In genomic region chr4:26288308-26288982, GRCh38 we compare ENCODE assay signal across 2 cellular contexts.
TF ChIP-seq lines count a peak whose summit lies in the region.

No MANE protein-coding gene starts in this region.

TF ChIP-seq in SK-N-SH, 30 proteins besides CTCF, POLR2A, EP300 and RAD21 (continued from another document):
- TF ChIP-seq SMC3 (IDR thresholded peaks at IDR 0.05; ENCODE audit: low read depth, low read length) (no peak), POLR2AphosphoS5 (IDR thresholded peaks at IDR 0.05; ENCODE audit: low read depth, low read length) (no peak), GABPA (IDR thresholded peaks at IDR 0.05; ENCODE audit: low read depth) (no peak), FOXM1 (IDR thresholded peaks at IDR 0.05; ENCODE audit: low read depth) (no peak), ELF1 (IDR thresholded peaks at IDR 0.05) (no peak), USF2 (IDR thresholded peaks at IDR 0.05; ENCODE audit: borderline replicate concordance, low read depth, low read length) (no peak), GATA2 (CRISPR knock-in tag; IDR thresholded peaks at IDR 0.05) (no peak), ZBTB33 (IDR thresholded peaks at IDR 0.05; ENCODE audit: borderline replicate concordance, low read depth) (no peak), FOXJ3 (CRISPR knock-in tag; IDR thresholded peaks at IDR 0.05) (no peak)
TF ChIP-seq in SK-N-SH: peak in this region for 0.

TF ChIP-seq in GM23338, 12 proteins besides CTCF, POLR2A, EP300 and RAD21 (continued from another document):
- TF ChIP-seq REST (IDR thresholded peaks at IDR 0.05; ENCODE audit: unreplicated experiment) (no peak), POLR2AphosphoS5 (IDR thresholded peaks at IDR 0.05; ENCODE audit: low read depth) (no peak), EZH2 (IDR thresholded peaks at IDR 0.05; ENCODE audit: low read depth, unreplicated experiment) (no peak), ZNF462 (CRISPR knock-in tag; IDR thresholded peaks at IDR 0.05) (no peak), CREB1 (CRISPR knock-in tag; IDR thresholded peaks at IDR 0.05; ENCODE audit: low read depth) (no peak), NANOG (IDR thresholded peaks at IDR 0.05; ENCODE audit: borderline replicate concordance) (no peak), ZNF331 (CRISPR knock-in tag; IDR thresholded peaks at IDR 0.05; ENCODE audit: low read depth) (no peak), ZNF114 (CRISPR knock-in tag; IDR thresholded peaks at IDR 0.05) (no peak), STAT1 (IDR thresholded peaks at IDR 0.05; ENCODE audit: unreplicated experiment) (no peak), EZH2phosphoT487 (IDR thresholded peaks at IDR 0.05; ENCODE audit: unreplicated experiment) (no peak), JUNB (IDR thresholded peaks at IDR 0.05; ENCODE audit: unreplicated experiment) (no peak)
